Comparison of ENCODE assay signal across 20 cellular contexts in the genomic region with DNA sequence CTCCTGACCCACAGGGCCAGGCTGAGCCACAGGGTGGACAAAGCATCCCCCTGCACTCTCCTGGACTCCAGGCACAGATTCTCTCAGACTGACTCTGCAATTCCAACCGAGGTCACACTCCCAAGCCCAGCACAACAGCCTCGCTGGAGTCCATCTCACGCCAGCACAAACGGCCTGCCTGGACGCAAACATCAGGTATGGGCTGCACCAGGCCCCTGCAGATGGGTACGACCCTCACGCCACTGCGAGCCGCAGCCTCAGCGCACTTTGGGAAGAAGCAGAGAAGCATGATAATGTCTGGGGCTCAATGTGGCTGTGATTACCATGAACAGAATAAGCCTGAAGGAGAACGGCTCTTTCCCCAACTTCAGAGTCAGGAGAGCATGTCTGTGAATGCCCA.
"Had no signal": no experiment of that assay in that cellular context is flagged by ENCODE, and none has a peak within 500 bp of the region (broad histone marks: within the 10 kb centered on the region; RNA-seq: fewer than 3 reads in every experiment).

No MANE protein-coding gene starts in this region.

- H3K36me3 Mint-ChIP-seq: naive B cell; stimulated activated memory B cell treated with anti-CD40 and anti-IgM and Interleukin-4, amounts not matched to agents 10 μg/mL and 1 μg/mL and 100 μg/mL, for 72 hours had no signal

- ATAC-seq: activated CD8-positive, alpha-beta T cell treated with anti-CD3 and anti-CD28 coated beads for 36 hours; activated naive CD8-positive, alpha-beta T cell treated with anti-CD3 and anti-CD28 coated beads, Interleukin-2, amount 50 U/mL, for 24 hours; activated T-helper 17 cell treated with anti-CD3 and anti-CD28 coated beads, Interleukin-2, amount 50 U/mL, for 72 hours; stimulated activated memory B cell treated with anti-CD40 and anti-IgM and Interleukin-4, amounts not matched to agents 10 μg/mL and 1 μg/mL and 100 μg/mL, for 72 hours had no signal

- H3K27me3 Mint-ChIP-seq: activated CD4-positive, alpha-beta T cell treated with anti-CD3 and anti-CD28 coated beads, Interleukin-2, amount 10 ng/mL, durations not matched to agents 24 days and 14 days; central memory CD8-positive, alpha-beta T cell had no signal

- H3K4me3 ChIP-seq: coronary artery, gastrocnemius medialis, pancreas, sigmoid colon, uterus had no signal

- H3K4me1 Mint-ChIP-seq: activated CD4-positive, alpha-beta T cell treated with anti-CD3 and anti-CD28 coated beads, Interleukin-2, amount 10 ng/mL, durations not matched to agents 24 days and 14 days; activated naive CD8-positive, alpha-beta T cell treated with anti-CD3 and anti-CD28 coated beads, Interleukin-2, amount 50 U/mL, for 24 hours; activated T-helper 17 cell treated with anti-CD3 and anti-CD28 coated beads, Interleukin-2, amount 50 U/mL, for 72 hours; central memory CD8-positive, alpha-beta T cell had no signal

- H3K27me3 ChIP-seq: brain microvascular endothelial cell, gastrocnemius medialis, pancreas, uterus had no signal

- FAIRE-seq: pancreas had no signal

- H3K36me3 ChIP-seq: brain microvascular endothelial cell, gastrocnemius medialis, heart left ventricle, pancreas, sigmoid colon, thoracic aorta, uterus had no signal

- H3K4me1 ChIP-seq: gastrocnemius medialis, pancreas, sigmoid colon, uterus had no signal

- H3K9me3 ChIP-seq: gastrocnemius medialis, heart left ventricle, pancreas, sigmoid colon, thoracic aorta, uterus had no signal

- H3K27ac Mint-ChIP-seq: activated CD4-positive, alpha-beta T cell treated with anti-CD3 and anti-CD28 coated beads, Interleukin-2, amount 10 ng/mL, durations not matched to agents 24 days and 14 days; activated CD8-positive, alpha-beta T cell treated with anti-CD3 and anti-CD28 coated beads for 36 hours; activated naive CD8-positive, alpha-beta T cell treated with anti-CD3 and anti-CD28 coated beads, Interleukin-2, amount 50 U/mL, for 24 hours; activated T-helper 17 cell treated with anti-CD3 and anti-CD28 coated beads, Interleukin-2, amount 50 U/mL, for 72 hours; naive B cell; stimulated activated memory B cell treated with anti-CD40 and anti-IgM and Interleukin-4, amounts not matched to agents 10 μg/mL and 1 μg/mL and 100 μg/mL, for 72 hours; T-helper 1 cell treated with Interleukin-12 subunit alpha and Interleukin-12 subunit beta and Interleukin-4 antibody, amounts not matched to agents 30 μg/mL and 1 μg/mL, for 36 hours had no signal

- DNase-seq: activated CD8-positive, alpha-beta T cell treated with anti-CD3 and anti-CD28 coated beads for 36 hours; activated naive CD4-positive, alpha-beta T cell treated with Interleukin-2 at 50 U/mL for 16 hours; activated naive CD8-positive, alpha-beta T cell treated with anti-CD3 and anti-CD28 coated beads, Interleukin-2, amount 50 U/mL, for 24 hours; activated T-cell treated with anti-CD3 and anti-CD28 coated beads, Interleukin-2, amount 50 U/mL, for 1 hour; brain microvascular endothelial cell; kidney glomerular epithelial cell; naive B cell; stimulated activated CD4-positive, alpha-beta T cell treated with anti-CD3 and anti-CD28 coated beads, Interleukin-4, amount 100 ng/mL, for 4 hours; uterus had no signal

- H3K9me3 Mint-ChIP-seq: activated CD4-positive, alpha-beta T cell treated with anti-CD3 and anti-CD28 coated beads, Interleukin-2, amount 10 ng/mL, durations not matched to agents 24 days and 14 days; activated CD8-positive, alpha-beta T cell treated with anti-CD3 and anti-CD28 coated beads for 36 hours; activated naive CD8-positive, alpha-beta T cell treated with anti-CD3 and anti-CD28 coated beads, Interleukin-2, amount 50 U/mL, for 24 hours; activated T-helper 17 cell treated with anti-CD3 and anti-CD28 coated beads, Interleukin-2, amount 50 U/mL, for 72 hours; central memory CD8-positive, alpha-beta T cell; naive B cell; stimulated activated memory B cell treated with anti-CD40 and anti-IgM and Interleukin-4, amounts not matched to agents 10 μg/mL and 1 μg/mL and 100 μg/mL, for 72 hours; T-helper 1 cell treated with Interleukin-12 subunit alpha and Interleukin-12 subunit beta and Interleukin-4 antibody, amounts not matched to agents 30 μg/mL and 1 μg/mL, for 36 hours had no signal

- H3K27ac ChIP-seq: brain microvascular endothelial cell, gastrocnemius medialis, thoracic aorta, uterus had no signal

- H3K4me3 Mint-ChIP-seq: activated CD4-positive, alpha-beta T cell treated with anti-CD3 and anti-CD28 coated beads, Interleukin-2, amount 10 ng/mL, durations not matched to agents 24 days and 14 days; activated CD8-positive, alpha-beta T cell treated with anti-CD3 and anti-CD28 coated beads for 36 hours; activated naive CD8-positive, alpha-beta T cell treated with anti-CD3 and anti-CD28 coated beads, Interleukin-2, amount 50 U/mL, for 24 hours; activated T-helper 17 cell treated with anti-CD3 and anti-CD28 coated beads, Interleukin-2, amount 50 U/mL, for 72 hours; central memory CD8-positive, alpha-beta T cell; naive B cell; stimulated activated memory B cell treated with anti-CD40 and anti-IgM and Interleukin-4, amounts not matched to agents 10 μg/mL and 1 μg/mL and 100 μg/mL, for 72 hours; T-helper 1 cell treated with Interleukin-12 subunit alpha and Interleukin-12 subunit beta and Interleukin-4 antibody, amounts not matched to agents 30 μg/mL and 1 μg/mL, for 36 hours had no signal
